Comparison of ENCODE assay signal across 23 cellular contexts in the genomic region with DNA sequence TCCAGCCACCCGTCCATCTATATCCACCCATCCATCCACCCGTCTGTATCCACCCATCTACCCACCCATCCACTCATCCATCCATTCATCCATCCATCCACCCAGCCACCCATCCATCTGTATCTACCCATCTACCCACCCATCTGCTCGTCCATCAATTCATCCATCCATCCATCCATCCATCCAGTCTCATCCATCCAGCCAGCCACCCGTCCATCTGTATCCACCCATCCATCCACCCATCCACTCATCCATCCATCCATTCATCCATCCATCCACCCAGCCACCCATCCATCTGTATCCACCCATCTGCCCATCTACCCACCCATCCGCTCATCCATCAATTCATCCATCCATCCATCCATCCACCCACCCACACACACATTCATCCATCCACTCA.
"Had no signal": no experiment of that assay in that cellular context is flagged by ENCODE, and none has a peak within 500 bp of the region (broad histone marks: within the 10 kb centered on the region; RNA-seq: fewer than 3 reads in every experiment).

No MANE protein-coding gene starts in this region.

- ATAC-seq: natural killer cell; psoas muscle; right cardiac atrium; right lobe of liver; stimulated activated effector memory CD8-positive, alpha-beta T cell treated with anti-CD3 and anti-CD28 coated beads, Interleukin-12 subunit alpha, Interleukin-12 subunit beta, amount 100 ng/mL, for 72 hours; stimulated activated naive B cell treated with anti-CD40 and anti-IgM and Interleukin-4, amounts not matched to agents 10 μg/mL and 1 μg/mL and 100 μg/mL, for 72 hours had no signal

- H3K36me3 ChIP-seq: neural progenitor cell, ovary, right lobe of liver, sigmoid colon, stomach, thoracic aorta, thyroid gland, tibial nerve, upper lobe of left lung, uterus had no signal

- FAIRE-seq: small intestine had no signal

- H3K4me3 ChIP-seq: neural progenitor cell, ovary, psoas muscle, right lobe of liver, sigmoid colon, stomach, thoracic aorta, thyroid gland, tibial nerve, upper lobe of left lung, uterus had no signal

- H3K27me3 ChIP-seq: neural progenitor cell, ovary, right lobe of liver, thyroid gland, upper lobe of left lung, uterus had no signal

- DNase-seq: natural killer cell; occipital lobe; ovary; right cardiac atrium; right lobe of liver; sigmoid colon; small intestine; stimulated activated CD4-positive, alpha-beta T cell treated with anti-CD3 and anti-CD28 coated beads, Interleukin-15, amount 100 ng/mL, for 24 hours; stimulated activated CD4-positive, alpha-beta T cell treated with anti-CD3 and anti-CD28 coated beads, Interleukin-2, amount 100 ng/mL, for 24 hours; stimulated activated CD4-positive, alpha-beta T cell treated with anti-CD3 and anti-CD28 coated beads, Interleukin-2, amount 100 ng/mL, for 48 hours; stimulated activated CD4-positive, alpha-beta T cell treated with anti-CD3 and anti-CD28 coated beads, Interleukin-4, amount 100 ng/mL, for 24 hours; stimulated activated naive B cell treated with anti-CD40 and anti-IgM and Interleukin-4, amounts not matched to agents 10 μg/mL and 1 μg/mL and 100 μg/mL, for 72 hours; stimulated activated naive CD4-positive, alpha-beta T cell treated with Interleukin-2 at 50 U/mL for 16 hours; stomach; thyroid gland; trophoblast cell; upper lobe of left lung; uterus had no signal
